Comparison of ENCODE assay signal across 1 cellular context in the genomic region with DNA sequence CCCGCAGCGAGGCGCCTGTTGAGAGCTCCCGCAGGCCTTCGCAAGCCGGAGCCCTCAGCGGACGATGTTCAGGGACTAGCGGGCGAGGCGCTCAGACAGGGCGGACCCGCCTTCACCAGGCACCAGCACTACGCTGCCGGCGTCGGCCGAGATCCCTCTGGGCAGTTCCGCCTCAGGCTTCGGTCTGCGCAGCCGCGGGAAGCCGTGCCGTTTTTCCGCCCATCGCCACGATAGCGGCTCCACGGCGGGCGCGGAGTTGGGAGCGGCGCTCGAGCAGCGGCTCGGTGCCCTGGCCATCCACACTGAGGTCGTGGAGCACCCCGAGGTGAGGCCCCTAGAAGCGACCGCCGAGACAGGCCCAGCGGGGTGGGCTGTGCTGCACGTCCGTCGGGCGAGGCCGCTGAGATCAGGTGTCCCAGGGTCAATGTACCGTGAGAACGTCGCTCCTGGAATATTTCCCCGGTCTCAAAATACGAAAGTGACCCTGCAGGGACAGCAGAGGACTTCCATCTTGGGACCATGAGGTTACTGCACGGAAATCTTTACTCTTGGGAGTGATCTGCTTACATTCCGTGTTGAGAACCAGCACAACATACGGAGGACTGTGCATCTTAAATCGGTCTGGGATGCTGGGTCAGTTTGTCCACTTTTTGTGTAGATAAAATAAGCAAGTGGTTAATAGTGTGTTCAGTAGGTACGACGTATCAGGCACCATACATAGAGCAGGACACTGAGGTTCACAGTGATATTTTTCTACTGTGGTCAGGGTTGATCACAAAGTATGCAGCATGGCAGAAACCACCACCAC.
TF ChIP-seq lines count a peak whose summit lies in the region.

No MANE protein-coding gene starts in this region.

TF ChIP-seq in K562, 482 proteins besides CTCF, POLR2A, EP300 and RAD21 (continued from another document and continues in another):
- peak; percentile 23; the same call in 1 of the 2 replicates for TF ChIP-seq ETV5 (CRISPR knock-in tag; IDR thresholded peaks at IDR 0.05; ENCODE audit: low read depth)
- TF ChIP-seq, protein P1, sequence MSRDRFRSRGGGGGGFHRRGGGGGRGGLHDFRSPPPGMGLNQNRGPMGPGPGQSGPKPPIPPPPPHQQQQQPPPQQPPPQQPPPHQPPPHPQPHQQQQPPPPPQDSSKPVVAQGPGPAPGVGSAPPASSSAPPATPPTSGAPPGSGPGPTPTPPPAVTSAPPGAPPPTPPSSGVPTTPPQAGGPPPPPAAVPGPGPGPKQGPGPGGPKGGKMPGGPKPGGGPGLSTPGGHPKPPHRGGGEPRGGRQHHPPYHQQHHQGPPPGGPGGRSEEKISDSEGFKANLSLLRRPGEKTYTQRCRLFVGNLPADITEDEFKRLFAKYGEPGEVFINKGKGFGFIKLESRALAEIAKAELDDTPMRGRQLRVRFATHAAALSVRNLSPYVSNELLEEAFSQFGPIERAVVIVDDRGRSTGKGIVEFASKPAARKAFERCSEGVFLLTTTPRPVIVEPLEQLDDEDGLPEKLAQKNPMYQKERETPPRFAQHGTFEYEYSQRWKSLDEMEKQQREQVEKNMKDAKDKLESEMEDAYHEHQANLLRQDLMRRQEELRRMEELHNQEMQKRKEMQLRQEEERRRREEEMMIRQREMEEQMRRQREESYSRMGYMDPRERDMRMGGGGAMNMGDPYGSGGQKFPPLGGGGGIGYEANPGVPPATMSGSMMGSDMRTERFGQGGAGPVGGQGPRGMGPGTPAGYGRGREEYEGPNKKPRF (IDR thresholded peaks at IDR 0.05; ENCODE audit: low read depth, low read length) = no peak
- no peak for TF ChIP-seq FOXJ3 (CRISPR knock-in tag; IDR thresholded peaks at IDR 0.05)
- TF ChIP-seq, protein P2, sequence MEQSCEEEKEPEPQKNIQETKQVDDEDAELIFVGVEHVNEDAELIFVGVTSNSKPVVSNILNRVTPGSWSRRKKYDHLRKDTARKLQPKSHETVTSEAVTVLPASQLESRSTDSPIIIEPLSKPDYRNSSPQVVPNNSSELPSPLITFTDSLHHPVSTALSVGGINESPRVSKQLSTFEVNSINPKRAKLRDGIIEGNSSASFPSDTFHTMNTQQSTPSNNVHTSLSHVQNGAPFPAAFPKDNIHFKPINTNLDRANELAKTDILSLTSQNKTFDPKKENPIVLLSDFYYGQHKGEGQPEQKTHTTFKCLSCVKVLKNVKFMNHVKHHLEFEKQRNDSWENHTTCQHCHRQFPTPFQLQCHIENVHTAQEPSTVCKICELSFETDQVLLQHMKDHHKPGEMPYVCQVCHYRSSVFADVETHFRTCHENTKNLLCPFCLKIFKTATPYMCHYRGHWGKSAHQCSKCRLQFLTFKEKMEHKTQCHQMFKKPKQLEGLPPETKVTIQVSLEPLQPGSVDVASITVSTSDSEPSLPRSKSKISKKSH (CRISPR knock-in tag; IDR thresholded peaks at IDR 0.05) = no peak
- TF ChIP-seq, protein P3, sequence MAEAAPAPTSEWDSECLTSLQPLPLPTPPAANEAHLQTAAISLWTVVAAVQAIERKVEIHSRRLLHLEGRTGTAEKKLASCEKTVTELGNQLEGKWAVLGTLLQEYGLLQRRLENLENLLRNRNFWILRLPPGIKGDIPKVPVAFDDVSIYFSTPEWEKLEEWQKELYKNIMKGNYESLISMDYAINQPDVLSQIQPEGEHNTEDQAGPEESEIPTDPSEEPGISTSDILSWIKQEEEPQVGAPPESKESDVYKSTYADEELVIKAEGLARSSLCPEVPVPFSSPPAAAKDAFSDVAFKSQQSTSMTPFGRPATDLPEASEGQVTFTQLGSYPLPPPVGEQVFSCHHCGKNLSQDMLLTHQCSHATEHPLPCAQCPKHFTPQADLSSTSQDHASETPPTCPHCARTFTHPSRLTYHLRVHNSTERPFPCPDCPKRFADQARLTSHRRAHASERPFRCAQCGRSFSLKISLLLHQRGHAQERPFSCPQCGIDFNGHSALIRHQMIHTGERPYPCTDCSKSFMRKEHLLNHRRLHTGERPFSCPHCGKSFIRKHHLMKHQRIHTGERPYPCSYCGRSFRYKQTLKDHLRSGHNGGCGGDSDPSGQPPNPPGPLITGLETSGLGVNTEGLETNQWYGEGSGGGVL (CRISPR knock-in tag; IDR thresholded peaks at IDR 0.05) = no peak
- no peak for TF ChIP-seq RFX5 (IDR thresholded peaks at IDR 0.05; ENCODE audit: low read depth, low read length)
- peak; percentile 100 for TF ChIP-seq ZNF121 (CRISPR knock-in tag; conservative IDR thresholded peaks at IDR 0.05)
- TF ChIP-seq ATF7 (IDR thresholded peaks at IDR 0.05) = peak; percentile 72
- TF ChIP-seq, protein P4, sequence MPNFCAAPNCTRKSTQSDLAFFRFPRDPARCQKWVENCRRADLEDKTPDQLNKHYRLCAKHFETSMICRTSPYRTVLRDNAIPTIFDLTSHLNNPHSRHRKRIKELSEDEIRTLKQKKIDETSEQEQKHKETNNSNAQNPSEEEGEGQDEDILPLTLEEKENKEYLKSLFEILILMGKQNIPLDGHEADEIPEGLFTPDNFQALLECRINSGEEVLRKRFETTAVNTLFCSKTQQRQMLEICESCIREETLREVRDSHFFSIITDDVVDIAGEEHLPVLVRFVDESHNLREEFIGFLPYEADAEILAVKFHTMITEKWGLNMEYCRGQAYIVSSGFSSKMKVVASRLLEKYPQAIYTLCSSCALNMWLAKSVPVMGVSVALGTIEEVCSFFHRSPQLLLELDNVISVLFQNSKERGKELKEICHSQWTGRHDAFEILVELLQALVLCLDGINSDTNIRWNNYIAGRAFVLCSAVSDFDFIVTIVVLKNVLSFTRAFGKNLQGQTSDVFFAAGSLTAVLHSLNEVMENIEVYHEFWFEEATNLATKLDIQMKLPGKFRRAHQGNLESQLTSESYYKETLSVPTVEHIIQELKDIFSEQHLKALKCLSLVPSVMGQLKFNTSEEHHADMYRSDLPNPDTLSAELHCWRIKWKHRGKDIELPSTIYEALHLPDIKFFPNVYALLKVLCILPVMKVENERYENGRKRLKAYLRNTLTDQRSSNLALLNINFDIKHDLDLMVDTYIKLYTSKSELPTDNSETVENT (CRISPR knock-in tag; IDR thresholded peaks at IDR 0.05) = peak; percentile 80; the same call in 1 of the 2 replicates
- TF ChIP-seq, protein P5, sequence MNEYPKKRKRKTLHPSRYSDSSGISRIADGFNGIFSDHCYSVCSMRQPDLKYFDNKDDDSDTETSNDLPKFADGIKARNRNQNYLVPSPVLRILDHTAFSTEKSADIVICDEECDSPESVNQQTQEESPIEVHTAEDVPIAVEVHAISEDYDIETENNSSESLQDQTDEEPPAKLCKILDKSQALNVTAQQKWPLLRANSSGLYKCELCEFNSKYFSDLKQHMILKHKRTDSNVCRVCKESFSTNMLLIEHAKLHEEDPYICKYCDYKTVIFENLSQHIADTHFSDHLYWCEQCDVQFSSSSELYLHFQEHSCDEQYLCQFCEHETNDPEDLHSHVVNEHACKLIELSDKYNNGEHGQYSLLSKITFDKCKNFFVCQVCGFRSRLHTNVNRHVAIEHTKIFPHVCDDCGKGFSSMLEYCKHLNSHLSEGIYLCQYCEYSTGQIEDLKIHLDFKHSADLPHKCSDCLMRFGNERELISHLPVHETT (CRISPR knock-in tag; conservative IDR thresholded peaks at IDR 0.05 in 1 of 2, IDR thresholded peaks at IDR 0.05 in 1 of 2) = peak in 1 of 2 experiments; percentile 57; a peak in 1 of 4 replicates
- TF ChIP-seq POLR2AphosphoS5 (IDR thresholded peaks at IDR 0.05; ENCODE audit: control insufficient read depth, insufficient read depth, low read depth, low read length) = peak; percentile 40; the same call in 1 of the 2 replicates
- TF ChIP-seq ELF2 (CRISPR knock-in tag; IDR thresholded peaks at IDR 0.05) = peak; percentile 73; the same call in 1 of the 2 replicates
- no peak for TF ChIP-seq FOXA1 (IDR thresholded peaks at IDR 0.05; ENCODE audit: borderline replicate concordance)
- TF ChIP-seq, protein P6, sequence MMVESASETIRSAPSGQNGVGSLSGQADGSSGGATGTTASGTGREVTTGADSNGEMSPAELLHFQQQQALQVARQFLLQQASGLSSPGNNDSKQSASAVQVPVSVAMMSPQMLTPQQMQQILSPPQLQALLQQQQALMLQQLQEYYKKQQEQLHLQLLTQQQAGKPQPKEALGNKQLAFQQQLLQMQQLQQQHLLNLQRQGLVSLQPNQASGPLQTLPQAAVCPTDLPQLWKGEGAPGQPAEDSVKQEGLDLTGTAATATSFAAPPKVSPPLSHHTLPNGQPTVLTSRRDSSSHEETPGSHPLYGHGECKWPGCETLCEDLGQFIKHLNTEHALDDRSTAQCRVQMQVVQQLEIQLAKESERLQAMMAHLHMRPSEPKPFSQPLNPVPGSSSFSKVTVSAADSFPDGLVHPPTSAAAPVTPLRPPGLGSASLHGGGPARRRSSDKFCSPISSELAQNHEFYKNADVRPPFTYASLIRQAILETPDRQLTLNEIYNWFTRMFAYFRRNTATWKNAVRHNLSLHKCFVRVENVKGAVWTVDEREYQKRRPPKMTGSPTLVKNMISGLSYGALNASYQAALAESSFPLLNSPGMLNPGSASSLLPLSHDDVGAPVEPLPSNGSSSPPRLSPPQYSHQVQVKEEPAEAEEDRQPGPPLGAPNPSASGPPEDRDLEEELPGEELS (CRISPR knock-in tag; IDR thresholded peaks at IDR 0.05; ENCODE audit: borderline replicate concordance) = peak; percentile 83; the same call in 1 of the 2 replicates
- TF ChIP-seq ZNF561 (CRISPR knock-in tag; conservative IDR thresholded peaks at IDR 0.05) = no peak
- TF ChIP-seq ZSCAN32 (CRISPR knock-in tag; IDR thresholded peaks at IDR 0.05) = no peak
- TF ChIP-seq, protein P7, sequence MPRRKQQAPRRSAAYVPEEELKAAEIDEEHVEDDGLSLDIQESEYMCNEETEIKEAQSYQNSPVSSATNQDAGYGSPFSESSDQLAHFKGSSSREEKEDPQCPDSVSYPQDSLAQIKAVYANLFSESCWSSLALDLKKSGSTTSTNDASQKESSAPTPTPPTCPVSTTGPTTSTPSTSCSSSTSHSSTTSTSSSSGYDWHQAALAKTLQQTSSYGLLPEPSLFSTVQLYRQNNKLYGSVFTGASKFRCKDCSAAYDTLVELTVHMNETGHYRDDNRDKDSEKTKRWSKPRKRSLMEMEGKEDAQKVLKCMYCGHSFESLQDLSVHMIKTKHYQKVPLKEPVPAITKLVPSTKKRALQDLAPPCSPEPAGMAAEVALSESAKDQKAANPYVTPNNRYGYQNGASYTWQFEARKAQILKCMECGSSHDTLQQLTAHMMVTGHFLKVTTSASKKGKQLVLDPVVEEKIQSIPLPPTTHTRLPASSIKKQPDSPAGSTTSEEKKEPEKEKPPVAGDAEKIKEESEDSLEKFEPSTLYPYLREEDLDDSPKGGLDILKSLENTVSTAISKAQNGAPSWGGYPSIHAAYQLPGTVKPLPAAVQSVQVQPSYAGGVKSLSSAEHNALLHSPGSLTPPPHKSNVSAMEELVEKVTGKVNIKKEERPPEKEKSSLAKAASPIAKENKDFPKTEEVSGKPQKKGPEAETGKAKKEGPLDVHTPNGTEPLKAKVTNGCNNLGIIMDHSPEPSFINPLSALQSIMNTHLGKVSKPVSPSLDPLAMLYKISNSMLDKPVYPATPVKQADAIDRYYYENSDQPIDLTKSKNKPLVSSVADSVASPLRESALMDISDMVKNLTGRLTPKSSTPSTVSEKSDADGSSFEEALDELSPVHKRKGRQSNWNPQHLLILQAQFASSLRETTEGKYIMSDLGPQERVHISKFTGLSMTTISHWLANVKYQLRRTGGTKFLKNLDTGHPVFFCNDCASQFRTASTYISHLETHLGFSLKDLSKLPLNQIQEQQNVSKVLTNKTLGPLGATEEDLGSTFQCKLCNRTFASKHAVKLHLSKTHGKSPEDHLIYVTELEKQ (CRISPR knock-in tag; IDR thresholded peaks at IDR 0.05) = no peak
- TF ChIP-seq HNRNPH1 (optimal IDR thresholded peaks at IDR 0.05; ENCODE audit: low read depth, low read length) = no peak
- TF ChIP-seq RCOR1 (IDR thresholded peaks at IDR 0.05; ENCODE audit: borderline replicate concordance in 1 of 2, low read depth in 2 of 2, low read length in 2 of 2) = peak; percentile 39 to 43; a peak in 3 of 4 replicates
- 0 out of 4 replicates have a peak, but pooled peaks of 1 of the 2 experiments have one; percentile 14 for TF ChIP-seq FOXA3 (CRISPR knock-in tag; conservative IDR thresholded peaks at IDR 0.05 in 1 of 2, IDR thresholded peaks at IDR 0.05 in 1 of 2)
- no peak for TF ChIP-seq ETS2 (tag; IDR thresholded peaks at IDR 0.05; ENCODE audit: borderline replicate concordance, poor library complexity, severe bottlenecking)
- peak; percentile 98 for TF ChIP-seq RBFOX2 (IDR thresholded peaks at IDR 0.05; ENCODE audit: low read depth, low read length)
- TF ChIP-seq MYNN (IDR thresholded peaks at IDR 0.05) = no peak; the same call in none of the 2 replicates
- no peak for TF ChIP-seq MYNN (CRISPR knock-in tag; IDR thresholded peaks at IDR 0.05)
- TF ChIP-seq ESRRB (CRISPR knock-in tag; IDR thresholded peaks at IDR 0.05; ENCODE audit: borderline replicate concordance) = no peak
- TF ChIP-seq, protein P8, sequence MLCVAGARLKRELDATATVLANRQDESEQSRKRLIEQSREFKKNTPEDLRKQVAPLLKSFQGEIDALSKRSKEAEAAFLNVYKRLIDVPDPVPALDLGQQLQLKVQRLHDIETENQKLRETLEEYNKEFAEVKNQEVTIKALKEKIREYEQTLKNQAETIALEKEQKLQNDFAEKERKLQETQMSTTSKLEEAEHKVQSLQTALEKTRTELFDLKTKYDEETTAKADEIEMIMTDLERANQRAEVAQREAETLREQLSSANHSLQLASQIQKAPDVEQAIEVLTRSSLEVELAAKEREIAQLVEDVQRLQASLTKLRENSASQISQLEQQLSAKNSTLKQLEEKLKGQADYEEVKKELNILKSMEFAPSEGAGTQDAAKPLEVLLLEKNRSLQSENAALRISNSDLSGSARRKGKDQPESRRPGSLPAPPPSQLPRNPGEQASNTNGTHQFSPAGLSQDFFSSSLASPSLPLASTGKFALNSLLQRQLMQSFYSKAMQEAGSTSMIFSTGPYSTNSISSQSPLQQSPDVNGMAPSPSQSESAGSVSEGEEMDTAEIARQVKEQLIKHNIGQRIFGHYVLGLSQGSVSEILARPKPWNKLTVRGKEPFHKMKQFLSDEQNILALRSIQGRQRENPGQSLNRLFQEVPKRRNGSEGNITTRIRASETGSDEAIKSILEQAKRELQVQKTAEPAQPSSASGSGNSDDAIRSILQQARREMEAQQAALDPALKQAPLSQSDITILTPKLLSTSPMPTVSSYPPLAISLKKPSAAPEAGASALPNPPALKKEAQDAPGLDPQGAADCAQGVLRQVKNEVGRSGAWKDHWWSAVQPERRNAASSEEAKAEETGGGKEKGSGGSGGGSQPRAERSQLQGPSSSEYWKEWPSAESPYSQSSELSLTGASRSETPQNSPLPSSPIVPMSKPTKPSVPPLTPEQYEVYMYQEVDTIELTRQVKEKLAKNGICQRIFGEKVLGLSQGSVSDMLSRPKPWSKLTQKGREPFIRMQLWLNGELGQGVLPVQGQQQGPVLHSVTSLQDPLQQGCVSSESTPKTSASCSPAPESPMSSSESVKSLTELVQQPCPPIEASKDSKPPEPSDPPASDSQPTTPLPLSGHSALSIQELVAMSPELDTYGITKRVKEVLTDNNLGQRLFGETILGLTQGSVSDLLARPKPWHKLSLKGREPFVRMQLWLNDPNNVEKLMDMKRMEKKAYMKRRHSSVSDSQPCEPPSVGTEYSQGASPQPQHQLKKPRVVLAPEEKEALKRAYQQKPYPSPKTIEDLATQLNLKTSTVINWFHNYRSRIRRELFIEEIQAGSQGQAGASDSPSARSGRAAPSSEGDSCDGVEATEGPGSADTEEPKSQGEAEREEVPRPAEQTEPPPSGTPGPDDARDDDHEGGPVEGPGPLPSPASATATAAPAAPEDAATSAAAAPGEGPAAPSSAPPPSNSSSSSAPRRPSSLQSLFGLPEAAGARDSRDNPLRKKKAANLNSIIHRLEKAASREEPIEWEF (CRISPR knock-in tag; IDR thresholded peaks at IDR 0.05) = 0 out of 2 replicates have a peak, but pooled peaks have one; percentile 12
- no peak for TF ChIP-seq BMI1 (IDR thresholded peaks at IDR 0.05; ENCODE audit: low read length)
